Comparison of ENCODE assay signal across 8 cellular contexts in genomic region chr5:122776143-122776542, GRCh38. TPM values are rescaled to one million over a fixed set of nuclear protein-coding genes. Genes with fewer than 3 reads are reported as not detected.
DNase-seq lines count a peak whose midpoint lies in the region; ATAC-seq and TF ChIP-seq lines count a peak whose summit lies in the region.

No MANE protein-coding gene starts in this region.

- no peaks in the 10 kb centered on the region for H3K36me3 ChIP-seq in HCT116 (ENCODE audit: control insufficient read depth in 1 of 2, insufficient read depth in 2 of 2, low read length in 2 of 2)

- CTCF ChIA-PET in HCT116 (lab: Charles Lee) = no interaction called here

- POLR2A ChIA-PET in HCT116 (lab: Charles Lee) = interaction anchor here (1.4 kb wide), 1 partner anchor 72 kb away, joined by 3 read pairs; no protein-coding TSS in a partner anchor

- H3K27ac ChIP-seq in HCT116 (ENCODE audit: low read depth, low read length) (no peak overlapping the region), right cardiac atrium (ENCODE audit: low read length) (no peak overlapping the region), skin epidermis (peak overlapping the region in 19 of 21 experiments; percentile 76 to 96 (median 88))

- BruUV-seq in HCT116 (replicated peaks; lab: Mats Ljungman, UMichigan) = no TSS peak

- no peak for TF ChIP-seq POLR2A in HCT116 (IDR thresholded peaks at IDR 0.05; ENCODE audit: borderline replicate concordance, extremely low read depth, insufficient read depth, insufficient read length)

- peak overlapping the region; percentile 96 for H3K27ac Mint-ChIP-seq in T-helper 17 cell

- no peak for TF ChIP-seq RAD21 in HCT116 (IDR thresholded peaks at IDR 0.05; ENCODE audit: low read depth)

- H3K27me3 ChIP-seq in HCT116 (ENCODE audit: insufficient read depth, low read length) (no peaks in the 10 kb centered on the region), right cardiac atrium (ENCODE audit: control insufficient read depth, insufficient read depth) (no peaks in the 10 kb centered on the region)

- no peak overlapping the region for H2AFZ ChIP-seq in HCT116 (ENCODE audit: low read depth, low read length, poor library complexity, severe bottlenecking)

- no peak for TF ChIP-seq CTCF in HCT116 (IDR thresholded peaks at IDR 0.05 in 2 of 3, conservative IDR thresholded peaks at IDR 0.05 in 1 of 3; ENCODE audit: borderline replicate concordance in 1 of 3, insufficient read depth in 1 of 3, low read depth in 2 of 3, low read length in 2 of 3)

- peak overlapping the region; percentile 79 for H3K4me2 ChIP-seq in HCT116 (ENCODE audit: low read length)

- H3K9me3 ChIP-seq in HCT116 (ENCODE audit: control insufficient read depth in 1 of 2, insufficient read depth in 1 of 2, low read depth in 1 of 2, low read length in 2 of 2) (no peaks in the 10 kb centered on the region), T-helper 17 cell (ENCODE audit: control insufficient read depth, low read length, poor library complexity, severe bottlenecking) (no peaks in the 10 kb centered on the region), right cardiac atrium (ENCODE audit: control insufficient read depth, low read length) (no peaks in the 10 kb centered on the region)

- DNase-seq in HCT116 (ENCODE audit: low read depth, low spot score) (no peak), T-helper 17 cell (no peak), right cardiac atrium (no peak)

- intact Hi-C loops in HCT116 (cut with micrococcal nuclease) = no loop called here
- intact Hi-C loops in right cardiac atrium (cut with DNase I) = no loop called here

- peak overlapping the region; percentile 80 for H3K9ac ChIP-seq in HCT116 (ENCODE audit: low read length)

- WGBS in right cardiac atrium = 47% methylated on average over 2 of the region's 2 CpGs

- peaks cover 61% of the 10 kb centered on the region for H3K79me2 ChIP-seq in HCT116 (ENCODE audit: insufficient read depth, low read length)

- H4K20me1 ChIP-seq in HCT116 (ENCODE audit: insufficient read depth) = no peaks in the 10 kb centered on the region

- peaks cover 30% of the 10 kb centered on the region for H3K4me1 Mint-ChIP-seq in T-helper 17 cell

- no peaks in the 10 kb centered on the region for H3K27me3 Mint-ChIP-seq in T-helper 17 cell

- RAD21 ChIA-PET in HCT116 (lab: Charles Lee; ENCODE audit: low non-redundant PET in 1 of 2, low total read pairs in 2 of 2, uncharacterized antibody in 2 of 2, unreplicated experiment in 2 of 2) = no interaction called here

- no peaks in the 10 kb centered on the region for H3K9me2 ChIP-seq in HCT116 (ENCODE audit: insufficient read depth)

- peaks cover 2% of the 10 kb centered on the region for H3K36me3 Mint-ChIP-seq in T-helper 17 cell (ENCODE audit: low read depth)

- H3K4me1 ChIP-seq in HCT116 (ENCODE audit: control insufficient read depth in 1 of 2, insufficient read depth in 2 of 2, low read length in 2 of 2) (peaks cover 6 to 13% of the 10 kb centered on the region in 2 experiments; a peak in 2 of 4 replicates), right cardiac atrium (ENCODE audit: control insufficient read depth, insufficient read depth, low read length) (peaks cover 1% of the 10 kb centered on the region)

- ATAC-seq in HCT116 (no peak), T-helper 17 cell (no peak), right cardiac atrium (no peak), GM18519 (IDR thresholded peaks at IDR 0.05; ENCODE audit: low FRiP score, unreplicated experiment) (no peak), GM21786 (IDR thresholded peaks at IDR 0.05; ENCODE audit: unreplicated experiment) (no peak), HG02981 (IDR thresholded peaks at IDR 0.05; ENCODE audit: unreplicated experiment) (no peak), GM19328 (IDR thresholded peaks at IDR 0.05; ENCODE audit: unreplicated experiment) (no peak)

- peak overlapping the region; percentile 98 for H3K4me3 Mint-ChIP-seq in T-helper 17 cell

- peak overlapping the region; percentile 87 to 92 for H3K4me3 ChIP-seq in HCT116 (replicated peaks in 1 of 2; ENCODE audit: low read depth in 1 of 2, low read length in 2 of 2)
- peak overlapping the region; percentile 93 for H3K4me3 ChIP-seq in right cardiac atrium (ENCODE audit: low read length)
- peak overlapping the region; percentile 64 to 97 (median 90) for H3K4me3 ChIP-seq in skin epidermis

TF ChIP-seq in HCT116, 20 proteins besides CTCF, POLR2A, EP300 and RAD21:
- TF ChIP-seq SP1 (IDR thresholded peaks at IDR 0.05; ENCODE audit: low read depth) = no peak
- TF ChIP-seq EGR1 (IDR thresholded peaks at IDR 0.05; ENCODE audit: low read depth) = no peak
- no peak for TF ChIP-seq EZH2 (IDR thresholded peaks at IDR 0.05)
- TF ChIP-seq POLR2AphosphoS5 (IDR thresholded peaks at IDR 0.05; ENCODE audit: low read depth, low read length) = no peak
- TF ChIP-seq, protein P1, sequence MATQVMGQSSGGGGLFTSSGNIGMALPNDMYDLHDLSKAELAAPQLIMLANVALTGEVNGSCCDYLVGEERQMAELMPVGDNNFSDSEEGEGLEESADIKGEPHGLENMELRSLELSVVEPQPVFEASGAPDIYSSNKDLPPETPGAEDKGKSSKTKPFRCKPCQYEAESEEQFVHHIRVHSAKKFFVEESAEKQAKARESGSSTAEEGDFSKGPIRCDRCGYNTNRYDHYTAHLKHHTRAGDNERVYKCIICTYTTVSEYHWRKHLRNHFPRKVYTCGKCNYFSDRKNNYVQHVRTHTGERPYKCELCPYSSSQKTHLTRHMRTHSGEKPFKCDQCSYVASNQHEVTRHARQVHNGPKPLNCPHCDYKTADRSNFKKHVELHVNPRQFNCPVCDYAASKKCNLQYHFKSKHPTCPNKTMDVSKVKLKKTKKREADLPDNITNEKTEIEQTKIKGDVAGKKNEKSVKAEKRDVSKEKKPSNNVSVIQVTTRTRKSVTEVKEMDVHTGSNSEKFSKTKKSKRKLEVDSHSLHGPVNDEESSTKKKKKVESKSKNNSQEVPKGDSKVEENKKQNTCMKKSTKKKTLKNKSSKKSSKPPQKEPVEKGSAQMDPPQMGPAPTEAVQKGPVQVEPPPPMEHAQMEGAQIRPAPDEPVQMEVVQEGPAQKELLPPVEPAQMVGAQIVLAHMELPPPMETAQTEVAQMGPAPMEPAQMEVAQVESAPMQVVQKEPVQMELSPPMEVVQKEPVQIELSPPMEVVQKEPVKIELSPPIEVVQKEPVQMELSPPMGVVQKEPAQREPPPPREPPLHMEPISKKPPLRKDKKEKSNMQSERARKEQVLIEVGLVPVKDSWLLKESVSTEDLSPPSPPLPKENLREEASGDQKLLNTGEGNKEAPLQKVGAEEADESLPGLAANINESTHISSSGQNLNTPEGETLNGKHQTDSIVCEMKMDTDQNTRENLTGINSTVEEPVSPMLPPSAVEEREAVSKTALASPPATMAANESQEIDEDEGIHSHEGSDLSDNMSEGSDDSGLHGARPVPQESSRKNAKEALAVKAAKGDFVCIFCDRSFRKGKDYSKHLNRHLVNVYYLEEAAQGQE (IDR thresholded peaks at IDR 0.05; ENCODE audit: low read depth) = no peak
- TF ChIP-seq, protein P2, sequence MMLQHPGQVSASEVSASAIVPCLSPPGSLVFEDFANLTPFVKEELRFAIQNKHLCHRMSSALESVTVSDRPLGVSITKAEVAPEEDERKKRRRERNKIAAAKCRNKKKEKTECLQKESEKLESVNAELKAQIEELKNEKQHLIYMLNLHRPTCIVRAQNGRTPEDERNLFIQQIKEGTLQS (IDR thresholded peaks at IDR 0.05) = no peak
- TF ChIP-seq FOSL1 (IDR thresholded peaks at IDR 0.05; ENCODE audit: low read depth) = no peak
- no peak for TF ChIP-seq TCF7L2 (IDR thresholded peaks at IDR 0.05; ENCODE audit: borderline replicate concordance, extremely low read depth, insufficient read depth, insufficient read length)

RNA-seq across cellular contexts. Expression of gene SNX2, which starts 1.3 kb away (rescaled TPM):
- total RNA-seq in HCT116 (2021; ENCODE audit: unreplicated experiment) = 57.7 TPM
- 28.4 and 33.6 TPM in 2 replicates for polyA plus RNA-seq in HCT116 (2012)
- total RNA-seq in T-helper 17 cell = 10 to 100 TPM; 52.4 to 57.4 TPM
- 10 to 100 TPM; 42.3 to 47.4 (median 45.1) TPM for total RNA-seq in right cardiac atrium
- polyA plus RNA-seq in right cardiac atrium = 27.8 TPM

Comparison
In these comparisons a context has a peak if more than half of its experiments do, and no peak if none do; other contexts are left out.
1. H3K27ac ChIP-seq: peak in skin epidermis (19 of 21); none in HCT116 (single experiment) and right cardiac atrium (single experiment).
2. Peak in every context shown above with its lines, with median percentiles within 50 percentile points of each other: H3K4me3 ChIP-seq.